Comparison of ENCODE assay signal across 11 cellular contexts in genomic region chr16:70646260-70647241, GRCh38. TPM values are rescaled to one million over a fixed set of nuclear protein-coding genes. Genes with fewer than 3 reads are reported as not detected.
DNase-seq lines count a peak whose midpoint lies in the region; ATAC-seq and TF ChIP-seq lines count a peak whose summit lies in the region.
"Had no signal": no experiment of that assay in that cellular context is flagged by ENCODE, and none has a peak within 500 bp of the region (broad histone marks: within the 10 kb centered on the region; RNA-seq: fewer than 3 reads in every experiment).

Gene IL34, plus strand, starts transcription at chr16:70646559. Its CDS starts 389 bp downstream, at chr16:70646948.

- no peaks in the 10 kb centered on the region for H3K9me2 ChIP-seq in Karpas-422 (replicated peaks; ENCODE audit: insufficient read depth, low read length)

- no peak within 1 kb of the TSS for H3K9ac ChIP-seq in Karpas-422 (ENCODE audit: low read length)

- POLR2A ChIA-PET in CD4-positive, alpha-beta T cell (lab: Charles Lee), result no interaction called here

- TF ChIP-seq CTCF in left ventricle myocardium inferior (IDR thresholded peaks at IDR 0.05; ENCODE audit: borderline replicate concordance), result no peak
- no peak for TF ChIP-seq CTCF in CD4-positive, alpha-beta T cell (IDR thresholded peaks at IDR 0.05)

- no peaks in the 10 kb centered on the region for H3K9me3 ChIP-seq in Karpas-422 (ENCODE audit: low read length)
- no peaks in the 10 kb centered on the region for H3K9me3 ChIP-seq in left ventricle myocardium inferior (replicated peaks)
- H3K9me3 ChIP-seq in CD4-positive, alpha-beta T cell (ENCODE audit: control insufficient read depth, low read length), result no peaks in the 10 kb centered on the region

- H3K27ac ChIP-seq in Karpas-422 (ENCODE audit: low read length) (no peak within 1 kb of the TSS), left ventricle myocardium inferior (replicated peaks) (no peak within 1 kb of the TSS)
- H3K27ac ChIP-seq in CD4-positive, alpha-beta T cell (ENCODE audit: low read depth, low read length), result no peak within 1 kb of the TSS

- intact Hi-C loops in left ventricle myocardium inferior (cut with micrococcal nuclease), result no loop called here
- intact Hi-C loops in CD4-positive, alpha-beta T cell (cut with DNase I, micrococcal nuclease), result no loop called here

- no peaks in the 10 kb centered on the region for H3K27me3 Mint-ChIP-seq in CD4-positive, alpha-beta T cell
- H3K27me3 Mint-ChIP-seq: activated naive CD4-positive, alpha-beta T cell treated with anti-CD3 and anti-CD28 coated beads, Interleukin-2, amount 50 U/mL, for 24 hours had no signal

- CTCF ChIA-PET in CD4-positive, alpha-beta T cell (lab: Charles Lee), result no interaction called here

- H3K4me3 Mint-ChIP-seq in CD4-positive, alpha-beta T cell, result no peak within 1 kb of the TSS
- H3K4me3 Mint-ChIP-seq: activated naive CD4-positive, alpha-beta T cell treated with anti-CD3 and anti-CD28 coated beads, Interleukin-2, amount 50 U/mL, for 24 hours; naive B cell had no signal

- no peaks in the 10 kb centered on the region for H3K4me1 Mint-ChIP-seq in CD4-positive, alpha-beta T cell (ENCODE audit: low read depth)
- H3K4me1 Mint-ChIP-seq: activated naive CD4-positive, alpha-beta T cell treated with anti-CD3 and anti-CD28 coated beads, Interleukin-2, amount 50 U/mL, for 24 hours; naive B cell had no signal

- ATAC-seq in SK-N-SH treated with all-trans-retinoic acid at 6 μM for 48 hours (peak; percentile 29; the same call in 2 of the 3 replicates), GM21367 (IDR thresholded peaks at IDR 0.05; ENCODE audit: unreplicated experiment) (no peak), left lobe of liver (no peak)
- no peak for ATAC-seq in CD4-positive, alpha-beta T cell (ENCODE audit: poor library complexity)

- peaks cover 3% of the 10 kb centered on the region; the same call in 1 of the 2 replicates for H3K4me1 ChIP-seq in Karpas-422 (ENCODE audit: low read length)
- H3K4me1 ChIP-seq in left ventricle myocardium inferior, result peaks cover 9% of the 10 kb centered on the region

- H4K20me1 ChIP-seq in Karpas-422 (ENCODE audit: insufficient read depth, low read depth, low read length), result no peaks in the 10 kb centered on the region

- no peaks in the 10 kb centered on the region for H3K36me3 Mint-ChIP-seq in CD4-positive, alpha-beta T cell (ENCODE audit: low read depth)
- H3K36me3 Mint-ChIP-seq: activated naive CD4-positive, alpha-beta T cell treated with anti-CD3 and anti-CD28 coated beads, Interleukin-2, amount 50 U/mL, for 24 hours; naive B cell had no signal

- no peaks in the 10 kb centered on the region for H3K27me3 ChIP-seq in Karpas-422 (ENCODE audit: low read length)
- no peaks in the 10 kb centered on the region for H3K27me3 ChIP-seq in left ventricle myocardium inferior (ENCODE audit: low read depth)
- no peaks in the 10 kb centered on the region for H3K27me3 ChIP-seq in CD4-positive, alpha-beta T cell (ENCODE audit: control insufficient read depth, insufficient read depth, low read length)

- no peaks in the 10 kb centered on the region for H3K9me3 Mint-ChIP-seq in CD4-positive, alpha-beta T cell
- H3K9me3 Mint-ChIP-seq: activated naive CD4-positive, alpha-beta T cell treated with anti-CD3 and anti-CD28 coated beads, Interleukin-2, amount 50 U/mL, for 24 hours; naive B cell had no signal

- DNase-seq in Karpas-422, result peak; percentile 53
- no peak for DNase-seq in left ventricle myocardium inferior
- DNase-seq in skeletal muscle cell (ENCODE audit: low read depth), result peak; percentile 61
- DNase-seq in 8988T, result no peak
- no peak for DNase-seq in left lobe of liver (ENCODE audit: low spot score)
- DNase-seq in CD4-positive, alpha-beta T cell, result no peak
- DNase-seq: Kasumi-1, naive B cell had no signal

- no peak within 1 kb of the TSS for H3K27ac Mint-ChIP-seq in CD4-positive, alpha-beta T cell
- H3K27ac Mint-ChIP-seq: naive B cell had no signal

- H3K79me2 ChIP-seq in Karpas-422 (ENCODE audit: low read length), result no peaks in the 10 kb centered on the region

- H3K36me3 ChIP-seq in Karpas-422 (ENCODE audit: insufficient read depth, low read length) (no peaks in the 10 kb centered on the region), left ventricle myocardium inferior (no peaks in the 10 kb centered on the region)

- no peak within 1 kb of the TSS for H2AFZ ChIP-seq in Karpas-422 (ENCODE audit: low read length)

- H3K4me3 ChIP-seq in Karpas-422 (ENCODE audit: low read length) (no peak within 1 kb of the TSS), left ventricle myocardium inferior (peak within 1 kb of the TSS; percentile 37), skeletal muscle cell (ENCODE audit: low read depth, low read length) (peak within 1 kb of the TSS; percentile 21)

- no peak within 1 kb of the TSS for H3K4me2 ChIP-seq in Karpas-422 (ENCODE audit: low read depth, low read length, poor library complexity, severe bottlenecking)

TF ChIP-seq in SK-N-SH treated with all-trans-retinoic acid at 6 μM for 48 hours, 23 proteins besides CTCF, POLR2A, EP300 and RAD21 (continues in another document):
- TF ChIP-seq CREB5 (CRISPR knock-in tag; IDR thresholded peaks at IDR 0.05; ENCODE audit: low read depth) (no peak), POU6F1 (CRISPR knock-in tag; IDR thresholded peaks at IDR 0.05; ENCODE audit: borderline replicate concordance, low read depth) (no peak), TOX (CRISPR knock-in tag; IDR thresholded peaks at IDR 0.05; ENCODE audit: borderline replicate concordance) (no peak), ZNF565 (CRISPR knock-in tag; conservative IDR thresholded peaks at IDR 0.05; ENCODE audit: low read depth) (no peak), BACH2 (CRISPR knock-in tag; IDR thresholded peaks at IDR 0.05; ENCODE audit: borderline replicate concordance) (no peak), SNAI2 (CRISPR knock-in tag; IDR thresholded peaks at IDR 0.05) (no peak), ZFP3 (CRISPR knock-in tag; IDR thresholded peaks at IDR 0.05) (no peak), PPARA (CRISPR knock-in tag; IDR thresholded peaks at IDR 0.05; ENCODE audit: borderline replicate concordance) (no peak), CSDC2 (CRISPR knock-in tag; IDR thresholded peaks at IDR 0.05) (no peak), ARNTL (CRISPR knock-in tag; IDR thresholded peaks at IDR 0.05; ENCODE audit: borderline replicate concordance, low read depth) (no peak), RARB (CRISPR knock-in tag; IDR thresholded peaks at IDR 0.05) (no peak)
- TF ChIP-seq, protein P1, sequence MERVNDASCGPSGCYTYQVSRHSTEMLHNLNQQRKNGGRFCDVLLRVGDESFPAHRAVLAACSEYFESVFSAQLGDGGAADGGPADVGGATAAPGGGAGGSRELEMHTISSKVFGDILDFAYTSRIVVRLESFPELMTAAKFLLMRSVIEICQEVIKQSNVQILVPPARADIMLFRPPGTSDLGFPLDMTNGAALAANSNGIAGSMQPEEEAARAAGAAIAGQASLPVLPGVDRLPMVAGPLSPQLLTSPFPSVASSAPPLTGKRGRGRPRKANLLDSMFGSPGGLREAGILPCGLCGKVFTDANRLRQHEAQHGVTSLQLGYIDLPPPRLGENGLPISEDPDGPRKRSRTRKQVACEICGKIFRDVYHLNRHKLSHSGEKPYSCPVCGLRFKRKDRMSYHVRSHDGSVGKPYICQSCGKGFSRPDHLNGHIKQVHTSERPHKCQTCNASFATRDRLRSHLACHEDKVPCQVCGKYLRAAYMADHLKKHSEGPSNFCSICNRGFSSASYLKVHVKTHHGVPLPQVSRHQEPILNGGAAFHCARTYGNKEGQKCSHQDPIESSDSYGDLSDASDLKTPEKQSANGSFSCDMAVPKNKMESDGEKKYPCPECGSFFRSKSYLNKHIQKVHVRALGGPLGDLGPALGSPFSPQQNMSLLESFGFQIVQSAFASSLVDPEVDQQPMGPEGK (CRISPR knock-in tag; IDR thresholded peaks at IDR 0.05; ENCODE audit: borderline replicate concordance), result no peak

RNA-seq across cellular contexts. Expression of gene IL34, which starts in this region (rescaled TPM):
- not detected in 2 replicates for total RNA-seq in Karpas-422 (2014; rRNA removed; shearing (Covaris generic); ENCODE audit: low replicate concordance)
- total RNA-seq in left ventricle myocardium inferior, result 2.1 TPM
- 0.58 TPM for total RNA-seq in left lobe of liver
- total RNA-seq in CD4-positive, alpha-beta T cell, result under 1 TPM; 0.84 to 0.88 TPM

Comparison
In these comparisons a context has a peak if more than half of its experiments do, and no peak if none do; other contexts are left out.
1. Peak in DNase-seq in Karpas-422; RNA of the gene not detected or under 1 TPM.